In the genomic region with DNA sequence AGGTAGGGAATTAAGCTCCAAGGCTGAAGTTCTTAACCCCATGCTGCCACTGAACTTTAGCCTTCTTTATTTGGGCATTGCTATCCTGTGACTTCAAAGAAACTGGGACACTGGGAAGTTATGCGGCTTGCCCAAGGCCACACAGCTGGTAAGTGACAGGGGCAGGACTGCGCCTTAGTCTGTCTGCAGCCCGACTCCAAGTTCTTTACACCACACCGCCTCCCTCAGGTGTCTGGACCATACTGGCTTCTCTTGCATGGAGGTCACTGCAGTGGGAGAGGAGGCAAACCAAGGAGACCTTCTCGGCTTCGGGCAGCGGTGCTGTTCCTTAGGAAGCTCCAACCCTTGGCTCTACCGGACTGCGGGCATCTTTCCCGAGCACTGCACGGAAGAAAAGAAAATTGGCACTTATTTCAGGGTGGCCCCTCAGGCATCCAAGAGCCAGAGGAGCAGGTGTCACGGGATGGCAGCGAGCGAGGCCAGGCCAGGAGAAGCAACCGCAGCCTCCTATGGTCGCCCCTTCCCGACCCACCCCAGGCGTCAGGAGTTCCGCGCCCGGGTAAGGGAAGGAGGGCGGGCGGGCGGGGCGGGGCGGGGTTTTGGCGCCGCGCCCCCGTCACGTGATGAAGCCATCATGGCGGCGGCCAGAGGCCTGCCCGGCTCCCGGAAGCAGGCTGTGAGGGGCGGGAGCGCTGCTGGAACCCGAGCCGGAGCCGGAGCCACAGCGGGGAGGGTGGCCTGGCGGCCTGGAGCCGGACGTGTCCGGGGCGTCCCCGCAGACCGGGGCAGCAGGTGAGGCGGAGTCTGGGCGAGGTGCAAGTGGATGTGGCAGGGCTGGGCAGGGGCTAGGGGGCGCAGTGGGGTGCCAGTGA, we compare ENCODE assay signal across 8 cellular contexts. TPM values are rescaled to one million over a fixed set of nuclear protein-coding genes. Genes with fewer than 3 reads are reported as not detected.
DNase-seq lines count a peak whose midpoint lies in the region; ATAC-seq and TF ChIP-seq lines count a peak whose summit lies in the region.

No MANE protein-coding gene starts in this region.

- H3K27ac ChIP-seq in IMR-90 (ENCODE audit: insufficient read depth, low read length): peak overlapping the region; percentile 93
- peak overlapping the region; percentile 90 for H3K27ac ChIP-seq in Panc1 (ENCODE audit: low read length)

- peaks cover 16% of the 10 kb centered on the region for H3K36me3 ChIP-seq in IMR-90 (ENCODE audit: control insufficient read depth, insufficient read depth, low read length)
- H3K36me3 ChIP-seq in Panc1 (ENCODE audit: control insufficient read depth, insufficient read depth, low read length): no peaks in the 10 kb centered on the region; the same call in 1 of the 2 replicates

- H4K8ac ChIP-seq in IMR-90 (ENCODE audit: low read depth in 2 of 2, low read length in 2 of 2): peak overlapping the region; percentile 49 to 90

- peak overlapping the region; percentile 98 for H2AK9ac ChIP-seq in IMR-90 (replicated peaks; ENCODE audit: low read depth, low read length, poor library complexity)

- ATAC-seq in GM21423 (IDR thresholded peaks at IDR 0.05; ENCODE audit: unreplicated experiment) (peak; percentile 57), IMR-90 (ENCODE audit: low read depth) (peak; percentile 91), Panc1 (peak; percentile 92)

- BruUV-seq in IMR-90 (replicated peaks; lab: Mats Ljungman, UMichigan) (no TSS peak), Panc1 (replicated peaks; lab: Mats Ljungman, UMichigan) (no TSS peak)

- H3K4me3 ChIP-seq in IMR-90 (ENCODE audit: insufficient read depth, low read depth, low read length): peak overlapping the region; percentile 85
- peak overlapping the region; percentile 74 to 86 for H3K4me3 ChIP-seq in Panc1 (ENCODE audit: low read depth in 2 of 2, low read length in 2 of 2)
- H3K4me3 ChIP-seq in fibroblast of the aortic adventitia (ENCODE audit: low read depth, low read length): peak overlapping the region; percentile 83

- H3K4me1 ChIP-seq in IMR-90 (ENCODE audit: control insufficient read depth, insufficient read depth, low read length): peaks cover 11% of the 10 kb centered on the region
- H3K4me1 ChIP-seq in Panc1 (ENCODE audit: control insufficient read depth, insufficient read depth, low read length): peaks cover 11% of the 10 kb centered on the region

- peak overlapping the region; percentile 11; the same call in 1 of the 2 replicates for H2BK20ac ChIP-seq in IMR-90 (ENCODE audit: low read depth, low read length)

- DNase-seq in DMS153 treated with DMSO at 0.1 percent for 48 hours (lab: John Stamatoyannopoulos, UW; ENCODE audit: unreplicated experiment) (peak; percentile 42), IMR-90 (peak; percentile 64), Panc1 (ENCODE audit: low read depth, low spot score) (peak; percentile 63), fibroblast of the aortic adventitia (ENCODE audit: low read depth) (peak; percentile 73), nephron progenitor cell (peak; percentile 88), superior temporal gyrus (ENCODE audit: extremely low spot score) (peak; percentile 78)
- peak; percentile 53 for DNase-seq in activated T-helper 9 cell treated with anti-CD3 and anti-CD28 coated beads, Interleukin-2, amount 50 U/mL, for 16 hours (ENCODE audit: low read depth)

- POLR2A ChIA-PET in IMR-90 (lab: Charles Lee; ENCODE audit: unreplicated experiment): interaction anchor here (0.6 to 1.0 kb wide), 2 partner anchors 44 to 47 kb away, joined by 3 to 7 read pairs; a partner anchor contains a TSS
- POLR2A ChIA-PET in Panc1 (lab: Charles Lee): interaction anchor here (0.5 kb wide), 1 partner anchor 274 kb away, joined by 6 read pairs; no protein-coding TSS in a partner anchor

- H3K36me3 Mint-ChIP-seq in nephron progenitor cell (ENCODE audit: low read depth): no peaks in the 10 kb centered on the region

- H3K9ac ChIP-seq in IMR-90 (ENCODE audit: low read depth, low read length): peak overlapping the region; percentile 95

- peak overlapping the region; percentile 57 for H3K56ac ChIP-seq in IMR-90 (ENCODE audit: extremely low read depth, insufficient read depth, low read length)

- H3K9me3 ChIP-seq in IMR-90 (ENCODE audit: control insufficient read depth, insufficient read depth, low read length) (no peaks in the 10 kb centered on the region), Panc1 (ENCODE audit: control insufficient read depth, insufficient read depth, low read depth, low read length) (no peaks in the 10 kb centered on the region)

- H3K23ac ChIP-seq in IMR-90 (ENCODE audit: low read depth, low read length): peak overlapping the region; percentile 83

- in situ Hi-C loops in IMR-90 (cut with MboI; ENCODE audit: low sequenced_read_pairs): no loop called here
- in situ Hi-C loops in Panc1 (cut with HindIII; ENCODE audit: low pct_unique_long_range_greater_than_20kb, low sequenced_read_pairs): no loop called here

- peak overlapping the region; percentile 88 for H4K91ac ChIP-seq in IMR-90 (ENCODE audit: insufficient read depth, low read depth, low read length)

- intact Hi-C loops in IMR-90 (cut with micrococcal nuclease) (loop anchor here (1.0 to 2.0 kb wide), 2 partner anchors 34 to 39 kb away; no protein-coding TSS in a partner anchor), Panc1 (cut with micrococcal nuclease; ENCODE audit: unreplicated experiment) (loop anchor here (5.0 kb wide), 1 partner anchor 34 kb away; no protein-coding TSS in a partner anchor)

- peak overlapping the region; percentile 98 for H3K27ac Mint-ChIP-seq in nephron progenitor cell

- peak overlapping the region; percentile 57; the same call in 1 of the 2 replicates for H2BK120ac ChIP-seq in IMR-90 (ENCODE audit: low read depth, low read length)

- H3K14ac ChIP-seq in IMR-90 (replicated peaks; ENCODE audit: low read depth, low read length): peak overlapping the region; percentile 94

- peaks cover 34% of the 10 kb centered on the region for H3K4me1 Mint-ChIP-seq in nephron progenitor cell

- CTCF ChIA-PET in IMR-90 (lab: Yijun Ruan, JAX): interaction anchor here (0.9 to 1.4 kb wide), 4 partner anchors 33 to 93 kb away, joined by 3 to 5 read pairs (median 4); no protein-coding TSS in a partner anchor
- CTCF ChIA-PET in Panc1 (lab: Charles Lee): interaction anchor here (0.6 to 1.4 kb wide), 9 partner anchors 11 to 186 kb away, joined by 3 to 8 read pairs (median 4); a partner anchor contains a TSS

- peak overlapping the region; percentile 98 for H2AFZ ChIP-seq in IMR-90 (replicated peaks; ENCODE audit: low read length, poor library complexity)

- WGBS in IMR-90 (ENCODE audit: extremely low coverage in 2 of 2, insufficient read length in 1 of 2), 2 experiments: 0% methylated on average over 13 of the region's 51 CpGs; no CpG with 5 or more reads in 1 of the 2 experiments

- peak overlapping the region; percentile 90 for H3K4ac ChIP-seq in IMR-90 (ENCODE audit: low read depth, low read length)

- peak overlapping the region; percentile 89 for H3K4me2 ChIP-seq in IMR-90 (ENCODE audit: low read depth, low read length)

- TF ChIP-seq RAD21 in IMR-90 (IDR thresholded peaks at IDR 0.05; ENCODE audit: low read length): peak; percentile 51

- H3K9me3 Mint-ChIP-seq in nephron progenitor cell: no peaks in the 10 kb centered on the region

- peak; percentile 41 for TF ChIP-seq CTCF in IMR-90 (conservative IDR thresholded peaks at IDR 0.05; ENCODE audit: low read depth, low read length)
- peak; percentile 75; the same call in 1 of the 2 replicates for TF ChIP-seq CTCF in Panc1 (IDR thresholded peaks at IDR 0.05)
- peak; percentile 44 for TF ChIP-seq CTCF in fibroblast of the aortic adventitia (IDR thresholded peaks at IDR 0.05; ENCODE audit: insufficient read depth, low read length)
- TF ChIP-seq CTCF in nephron progenitor cell (IDR thresholded peaks at IDR 0.05): no peak

- H2BK15ac ChIP-seq in IMR-90 (ENCODE audit: low read depth, low read length): peak overlapping the region; percentile 3; the same call in 1 of the 3 replicates

- H3K27me3 Mint-ChIP-seq in nephron progenitor cell (ENCODE audit: low read depth, poor library complexity): no peaks in the 10 kb centered on the region

- peak overlapping the region; percentile 99 for H3K4me3 Mint-ChIP-seq in nephron progenitor cell

- H4K5ac ChIP-seq in IMR-90 (ENCODE audit: low read depth, low read length): peak overlapping the region; percentile 84

- H2AK5ac ChIP-seq in IMR-90 (ENCODE audit: low read depth, low read length): peak overlapping the region; percentile 87

- dilution Hi-C loops in IMR-90 (cut with HindIII; ENCODE audit: low sequenced_read_pairs, unreplicated experiment): no loop called here

- peak overlapping the region; percentile 89 for H2BK5ac ChIP-seq in IMR-90 (ENCODE audit: low read depth, low read length, poor library complexity, severe bottlenecking)

- no peaks in the 10 kb centered on the region for H3K27me3 ChIP-seq in IMR-90 (ENCODE audit: control insufficient read depth, insufficient read depth, low read length)
- no peaks in the 10 kb centered on the region for H3K27me3 ChIP-seq in Panc1 (ENCODE audit: control insufficient read depth, insufficient read depth, low read length)

- peak; percentile 67 for TF ChIP-seq POLR2A in IMR-90 (IDR thresholded peaks at IDR 0.05; ENCODE audit: low read depth, low read length)

- H4K20me1 ChIP-seq in IMR-90 (ENCODE audit: insufficient read depth, low read length): no peaks in the 10 kb centered on the region; the same call in 1 of the 2 replicates

- H3K79me1 ChIP-seq in IMR-90 (ENCODE audit: low read depth in 1 of 2, low read length in 2 of 2): peaks cover 27 to 39% of the 10 kb centered on the region in 2 experiments

- peaks cover 19% of the 10 kb centered on the region for H3K9me1 ChIP-seq in IMR-90 (ENCODE audit: insufficient read depth, low read length)

- peak overlapping the region; percentile 39 for H3K18ac ChIP-seq in IMR-90 (ENCODE audit: low read depth, low read length)

RNA-seq across cellular contexts. Expression of a gene that starts 16.4 kb away (rescaled TPM):
- 5.6 and 6.5 TPM in 2 replicates for total RNA-seq in IMR-90 (2012; rRNA removed)
- 8.6 and 9.2 TPM in 2 replicates for polyA plus RNA-seq in IMR-90 (2012; rRNA removed)
- polyA plus RNA-seq in IMR-90 (2012; cell fraction: cytosol; rRNA removed): 3.7 and 4.6 TPM in 2 replicates
- 19.5 and 33.8 TPM in 2 replicates for polyA plus RNA-seq in IMR-90 (2012; cell fraction: nucleus; rRNA removed; ENCODE audit: low replicate concordance)
- 54.6 TPM for total RNA-seq in Panc1 (2021; ENCODE audit: unreplicated experiment)
- 13.7 TPM for polyA plus RNA-seq in Panc1 (2012; ENCODE audit: insufficient read length)
- total RNA-seq in fibroblast of the aortic adventitia (ENCODE audit: low replicate concordance): 1.5 and 13.5 TPM in 2 replicates

RNA-seq across cellular contexts. Expression of a gene that starts 19.7 kb away (rescaled TPM):
- 7.5 and 7.9 TPM in 2 replicates for total RNA-seq in IMR-90 (2012; rRNA removed)
- polyA plus RNA-seq in IMR-90 (2012; rRNA removed): 28.6 and 30.9 TPM in 2 replicates
- 19.9 and 30.7 TPM in 2 replicates for polyA plus RNA-seq in IMR-90 (2012; cell fraction: cytosol; rRNA removed)
- 50.8 and 62.0 TPM in 2 replicates for polyA plus RNA-seq in IMR-90 (2012; cell fraction: nucleus; rRNA removed; ENCODE audit: low replicate concordance)
- total RNA-seq in Panc1 (2021; ENCODE audit: unreplicated experiment): 41.2 TPM
- polyA plus RNA-seq in Panc1 (2012; ENCODE audit: insufficient read length): 40.7 TPM
- total RNA-seq in fibroblast of the aortic adventitia (ENCODE audit: low replicate concordance): 43.9 and 69.4 TPM in 2 replicates

RNA-seq across cellular contexts. Expression of a gene that starts 43.6 kb away (rescaled TPM):
- 764 and 1,011 TPM in 2 replicates for total RNA-seq in IMR-90 (2012; rRNA removed)
- polyA plus RNA-seq in IMR-90 (2012; rRNA removed): 1,210 and 1,338 TPM in 2 replicates
- polyA plus RNA-seq in IMR-90 (2012; cell fraction: cytosol; rRNA removed): 519 and 1,135 TPM in 2 replicates
- 360 and 1,957 TPM in 2 replicates for polyA plus RNA-seq in IMR-90 (2012; cell fraction: nucleus; rRNA removed; ENCODE audit: low replicate concordance)
- 340 TPM for total RNA-seq in Panc1 (2021; ENCODE audit: unreplicated experiment)
- polyA plus RNA-seq in Panc1 (2012; ENCODE audit: insufficient read length): 383 TPM
- total RNA-seq in fibroblast of the aortic adventitia (ENCODE audit: low replicate concordance): 441 and 577 TPM in 2 replicates

RNA-seq across cellular contexts. Expression of a gene that starts 44.7 kb away (rescaled TPM):
- total RNA-seq in IMR-90 (2012; rRNA removed) (under 0.01 and 0.18 TPM in 2 replicates), Panc1 (2021; ENCODE audit: unreplicated experiment) (0.98 TPM), fibroblast of the aortic adventitia (ENCODE audit: low replicate concordance) (0.54 TPM in 1 of 2 replicates, not detected in the other)
- 0.44 and 0.60 TPM in 2 replicates for polyA plus RNA-seq in IMR-90 (2012; rRNA removed)
- polyA plus RNA-seq in IMR-90 (2012; cell fraction: cytosol; rRNA removed): 0.11 and 0.23 TPM in 2 replicates
- 2.5 and 4.3 TPM in 2 replicates for polyA plus RNA-seq in IMR-90 (2012; cell fraction: nucleus; rRNA removed; ENCODE audit: low replicate concordance)
- not detected for polyA plus RNA-seq in Panc1 (2012; ENCODE audit: insufficient read length)

RNA-seq across cellular contexts. Expression of a gene that starts 47.8 kb away (rescaled TPM):
- total RNA-seq in IMR-90 (2012; rRNA removed) (47.2 and 49.8 TPM in 2 replicates), Panc1 (2021; ENCODE audit: unreplicated experiment) (77.4 TPM), fibroblast of the aortic adventitia (ENCODE audit: low replicate concordance) (34.8 and 39.5 TPM in 2 replicates)
- 63.7 and 73.6 TPM in 2 replicates for polyA plus RNA-seq in IMR-90 (2012; rRNA removed)
- polyA plus RNA-seq in IMR-90 (2012; cell fraction: cytosol; rRNA removed): 54.6 and 65.0 TPM in 2 replicates
- 92.8 and 136 TPM in 2 replicates for polyA plus RNA-seq in IMR-90 (2012; cell fraction: nucleus; rRNA removed; ENCODE audit: low replicate concordance)
- 79.4 TPM for polyA plus RNA-seq in Panc1 (2012; ENCODE audit: insufficient read length)

Comparison
In these comparisons a context has a peak if more than half of its experiments do, and no peak if none do; other contexts are left out.
1. Peak in every context shown above with its lines: DNase-seq, ATAC-seq, H3K4me3 ChIP-seq and H3K27ac ChIP-seq.